Comparison of ENCODE assay signal across 8 cellular contexts in the genomic region with DNA sequence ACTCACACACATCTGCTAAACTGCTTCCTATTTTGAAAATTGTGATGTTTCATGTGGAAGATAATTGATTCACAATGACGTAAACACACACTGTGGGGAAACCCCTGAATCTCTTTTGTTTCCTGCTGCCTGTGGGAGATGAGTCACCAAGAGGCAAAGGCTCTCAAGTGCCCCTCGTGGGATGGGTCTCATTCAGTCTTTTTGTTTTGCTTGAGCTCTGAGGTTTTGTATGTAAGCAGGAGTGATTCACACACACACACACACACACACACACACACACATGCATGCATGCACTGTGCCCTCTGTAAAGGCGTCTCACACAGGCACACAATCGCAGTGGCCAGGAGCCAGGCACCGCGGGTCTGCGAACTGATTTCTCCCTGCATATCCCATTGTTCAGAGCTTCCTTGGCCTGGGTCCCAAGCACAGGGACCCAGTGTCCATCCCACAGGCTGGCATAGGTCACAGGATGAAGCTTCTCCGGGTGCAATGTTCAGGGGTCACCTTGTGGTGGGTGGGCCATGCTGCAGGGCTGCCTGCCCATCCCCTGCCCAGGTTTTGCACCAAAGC. TPM values are rescaled to one million over a fixed set of nuclear protein-coding genes. Genes with fewer than 3 reads are reported as not detected.
DNase-seq lines count a peak whose midpoint lies in the region; ATAC-seq and TF ChIP-seq lines count a peak whose summit lies in the region.

No MANE protein-coding gene starts in this region.

- DNase-seq in Daoy (ENCODE audit: low read depth), result peak; percentile 96
- DNase-seq in M059J (ENCODE audit: low read depth), result peak; percentile 95
- DNase-seq in activated CD4-positive, CD25-positive, alpha-beta regulatory T cell treated with anti-CD3 and anti-CD28 coated beads, Interleukin-2, amount 50 U/mL, for 16 hours (ENCODE audit: low read depth, low spot score), result peak; percentile 71
- DNase-seq in central memory CD4-positive, alpha-beta T cell, result peak; percentile 87
- DNase-seq in neural crest cell (ENCODE audit: low read depth, low spot score), result no peak
- DNase-seq in cortex of kidney (lab: John Stamatoyannopoulos, UW), result no peak
- DNase-seq in Right ventricle myocardium inferior (ENCODE audit: missing footprints), result no peak

- H3K4me3 Mint-ChIP-seq in neural crest cell, result peak overlapping the region; percentile 58

- no peak for TF ChIP-seq CTCF in neural crest cell (conservative IDR thresholded peaks at IDR 0.05)

- H3K36me3 Mint-ChIP-seq in neural crest cell (ENCODE audit: low read depth), result no peaks in the 10 kb centered on the region

- H3K4me1 Mint-ChIP-seq in neural crest cell, result peaks cover 76% of the 10 kb centered on the region

- H3K9me3 Mint-ChIP-seq in neural crest cell, result no peaks in the 10 kb centered on the region

- intact Hi-C loops in Right ventricle myocardium inferior (cut with DNase I), result no loop called here

- no peaks in the 10 kb centered on the region for H3K27me3 Mint-ChIP-seq in neural crest cell (ENCODE audit: low read depth)

- ATAC-seq in GM21737 (IDR thresholded peaks at IDR 0.05; ENCODE audit: unreplicated experiment) (peak; percentile 80), Right ventricle myocardium inferior (no peak)

- peak overlapping the region; percentile 95 for H3K27ac Mint-ChIP-seq in neural crest cell (ENCODE audit: unreplicated experiment)

RNA-seq across cellular contexts. Expression of a gene that starts 12.1 kb away (rescaled TPM):
- 0.27 and 1.5 TPM in 2 replicates for total RNA-seq in Daoy (2014; rRNA removed; shearing (Covaris generic))
- total RNA-seq in M059J (2014; rRNA removed; shearing (Covaris generic)), result 0.10 TPM in 1 of 2 replicates, not detected in the other
- total RNA-seq in neural crest cell (20.0 and 22.1 TPM in 2 replicates), Right ventricle myocardium inferior (4.1 TPM)

Comparison
In these comparisons a context has a peak if more than half of its experiments do, and no peak if none do; other contexts are left out.
1. DNase-seq: peak in Daoy (single experiment), M059J (single experiment), activated CD4-positive, CD25-positive, alpha-beta regulatory T cell treated with anti-CD3 and anti-CD28 coated beads, Interleukin-2, amount 50 U/mL, for 16 hours (single experiment) and central memory CD4-positive, alpha-beta T cell (single experiment); none in neural crest cell (single experiment), cortex of kidney (single experiment) and Right ventricle myocardium inferior (single experiment).